ENCODE assay signal across 20 cellular contexts in genomic region chrX:455673-456072, GRCh38.
DNase-seq lines count a peak whose midpoint lies in the region; ATAC-seq, FAIRE-seq and TF ChIP-seq lines count a peak whose summit lies in the region.
"Had no signal": no experiment of that assay in that cellular context is flagged by ENCODE, and none has a peak within 500 bp of the region (broad histone marks: within the 10 kb centered on the region; RNA-seq: fewer than 3 reads in every experiment).

No MANE protein-coding gene starts in this region.

- no peak overlapping the region for H3K4me3 ChIP-seq in A549
- no peak overlapping the region for H3K4me3 ChIP-seq in lower lobe of right lung
- H3K4me3 ChIP-seq in spleen = no peak overlapping the region
- H3K4me3 ChIP-seq in gastroesophageal sphincter = no peak overlapping the region
- H3K4me3 ChIP-seq: GM23248 had no signal

- H3K9me3 ChIP-seq in A549 (no peaks in the 10 kb centered on the region), lower lobe of right lung (no peaks in the 10 kb centered on the region), spleen (peaks cover 0 to 11% (median 7%) of the 10 kb centered on the region in 8 donors), gastroesophageal sphincter (peaks cover 0 to 10% (median 0%) of the 10 kb centered on the region in 3 donors)

- H3K4me1 ChIP-seq in A549 (no peaks in the 10 kb centered on the region), lower lobe of right lung (no peaks in the 10 kb centered on the region), spleen (no peaks in the 10 kb centered on the region), gastroesophageal sphincter (no peaks in the 10 kb centered on the region)
- H3K4me1 ChIP-seq: Caco-2 had no signal

- H3K27ac ChIP-seq in A549 (no peak overlapping the region), lower lobe of right lung (no peak overlapping the region), spleen (no peak overlapping the region), RWPE1 (no peak overlapping the region), gastroesophageal sphincter (no peak overlapping the region)
- H3K27ac ChIP-seq: C4-2B, GM23248, HL-60 had no signal

- no peak for FAIRE-seq in A549 (lab: Jason Lieb, UNC)
- FAIRE-seq: D721Med, G401.6, GM12891, GM19239, H54 had no signal

- CTCF ChIA-PET in A549 (lab: Yijun Ruan, JAX) (no interaction called here), RWPE1 (lab: Yijun Ruan, JAX) (no interaction called here)

- WGBS in A549 (ENCODE audit: missing lambda C conversion rate) = 33% methylated on average over 9 of the region's 9 CpGs
- WGBS in spleen, 5 donors = 40 to 59% (median 54%) methylated on average over 9 of the region's 9 CpGs
- 49 to 58% methylated on average over 4 to 5 of the region's 9 CpGs for WGBS in gastroesophageal sphincter (ENCODE audit: low coverage in 1 of 2), 2 donors

- H3K36me3 ChIP-seq in lower lobe of right lung (no peaks in the 10 kb centered on the region), spleen (no peaks in the 10 kb centered on the region), gastroesophageal sphincter (no peaks in the 10 kb centered on the region)

- intact Hi-C loops in lower lobe of right lung (cut with DNase I) (no loop called here), spleen (cut with DNase I; ENCODE audit: low total_unique reads) (no loop called here)

- in situ Hi-C loops in KBM-7 (cut with MboI; ENCODE audit: low pct_unique_long_range_greater_than_20kb, low sequenced_read_pairs) = no loop called here

- POLR2A ChIA-PET in A549 (lab: Yijun Ruan, JAX) (no interaction called here), RWPE1 (lab: Yijun Ruan, JAX; ENCODE audit: low non-redundant PET) (no interaction called here)

- ATAC-seq in A549 (peak; percentile 26 to 36; a peak in 3 of 6 replicates), lower lobe of right lung (no peak), GM21526 (IDR thresholded peaks at IDR 0.05; ENCODE audit: low FRiP score, unreplicated experiment) (no peak), gastroesophageal sphincter (no peak)

- no peak for TF ChIP-seq RAD21 in A549 (conservative IDR thresholded peaks at IDR 0.05 in 1 of 2, IDR thresholded peaks at IDR 0.05 in 1 of 2)

- TF ChIP-seq POLR2A in A549 (IDR thresholded peaks at IDR 0.05; ENCODE audit: low read length) (no peak), spleen (IDR thresholded peaks at IDR 0.05) (no peak), gastroesophageal sphincter (IDR thresholded peaks at IDR 0.05) (no peak)

- H3K27me3 ChIP-seq in lower lobe of right lung (ENCODE audit: low read depth) (no peaks in the 10 kb centered on the region), spleen (replicated peaks in 1 of 7) (no peaks in the 10 kb centered on the region), gastroesophageal sphincter (peaks cover 37% of the 10 kb centered on the region)

- no peak overlapping the region for H3K4me2 ChIP-seq in A549

- DNase-seq in A549 (ENCODE audit: low read depth in 1 of 2, low spot score in 1 of 2) (no peak), KBM-7 (peak; percentile 22), lower lobe of right lung (peak; percentile 20), spleen (peak; percentile 11), RWPE1 (ENCODE audit: low spot score) (no peak)
- DNase-seq: ACHN; AML-193; Caco-2; CD4-positive, alpha-beta T cell; HCEC 1CT had no signal

- TF ChIP-seq CTCF in A549 (IDR thresholded peaks at IDR 0.05) (no peak), lower lobe of right lung (IDR thresholded peaks at IDR 0.05) (no peak), spleen (IDR thresholded peaks at IDR 0.05 in 8 of 11, conservative IDR thresholded peaks at IDR 0.05 in 3 of 11) (no peak), RWPE1 (conservative IDR thresholded peaks at IDR 0.05; ENCODE audit: low read depth) (no peak), gastroesophageal sphincter (IDR thresholded peaks at IDR 0.05) (no peak)

- no peak for TF ChIP-seq EP300 in A549 (IDR thresholded peaks at IDR 0.05)
- TF ChIP-seq EP300 in gastroesophageal sphincter (IDR thresholded peaks at IDR 0.05) = no peak

TF ChIP-seq in A549, 52 proteins besides CTCF, POLR2A, EP300 and RAD21:
- TF ChIP-seq POLR2AphosphoS2 (conservative IDR thresholded peaks at IDR 0.05; ENCODE audit: low read length) (no peak), KDM1A (IDR thresholded peaks at IDR 0.05; ENCODE audit: low read depth) (no peak), HMGXB4 (CRISPR knock-in tag; IDR thresholded peaks at IDR 0.05; ENCODE audit: borderline replicate concordance) (no peak), EHMT2 (IDR thresholded peaks at IDR 0.05; ENCODE audit: low read depth) (no peak), E2F6 (IDR thresholded peaks at IDR 0.05; ENCODE audit: borderline replicate concordance, low read depth) (no peak), RFX5 (IDR thresholded peaks at IDR 0.05) (no peak), JUN (IDR thresholded peaks at IDR 0.05) (no peak), CBX2 (IDR thresholded peaks at IDR 0.05; ENCODE audit: borderline replicate concordance, low read depth) (no peak), HOXB13 (CRISPR knock-in tag; IDR thresholded peaks at IDR 0.05; ENCODE audit: low read depth) (no peak), ZFP36 (IDR thresholded peaks at IDR 0.05; ENCODE audit: borderline replicate concordance, partially characterized antibody) (no peak), MAX (IDR thresholded peaks at IDR 0.05) (no peak), RNF2 (IDR thresholded peaks at IDR 0.05; ENCODE audit: borderline replicate concordance, low read depth) (no peak), ESRRA (IDR thresholded peaks at IDR 0.05; ENCODE audit: borderline replicate concordance, low read length) (no peak), ELK1 (IDR thresholded peaks at IDR 0.05; ENCODE audit: low read depth, low read length) (no peak), ZC3H11A (IDR thresholded peaks at IDR 0.05) (no peak), JUNB (IDR thresholded peaks at IDR 0.05) (no peak), BHLHE40 (IDR thresholded peaks at IDR 0.05; ENCODE audit: low read depth, low read length) (no peak), MAFK (IDR thresholded peaks at IDR 0.05; ENCODE audit: partially characterized antibody) (no peak)

Comparison
In these comparisons a context has a peak if more than half of its experiments do, and no peak if none do; other contexts are left out.
1. ATAC-seq: peak in A549 (2 of 2); none in lower lobe of right lung (0 of 2), GM21526 (single experiment) and gastroesophageal sphincter (single experiment).
2. DNase-seq: peak in KBM-7 (single experiment), lower lobe of right lung (single experiment) and spleen (single experiment); none in A549 (0 of 2) and RWPE1 (single experiment).